ENCODE assay signal across 1 cellular context in genomic region chr19:1125601-1126533, GRCh38.
TF ChIP-seq lines count a peak whose summit lies in the region.

No MANE protein-coding gene starts in this region.

TF ChIP-seq in K562, 482 proteins besides CTCF, POLR2A, EP300 and RAD21 (continued from another document):
- TF ChIP-seq ARID3B (CRISPR knock-in tag; IDR thresholded peaks at IDR 0.05; ENCODE audit: borderline replicate concordance): no peak
- peak; percentile 69 for TF ChIP-seq CBFA2T2 (conservative IDR thresholded peaks at IDR 0.05)
